19 cellular contexts compared by ENCODE assay signal in genomic region chr2:76318848-76319247, GRCh38.
DNase-seq lines count a peak whose midpoint lies in the region; ATAC-seq and TF ChIP-seq lines count a peak whose summit lies in the region.
"Had no signal": no experiment of that assay in that cellular context is flagged by ENCODE, and none has a peak within 500 bp of the region (broad histone marks: within the 10 kb centered on the region; RNA-seq: fewer than 3 reads in every experiment).

No MANE protein-coding gene starts in this region.

- TF ChIP-seq CTCF in lower lobe of right lung (IDR thresholded peaks at IDR 0.05): no peak

- 0 out of 22 replicates have a peak, but pooled peaks cover 0 to 8% (median 0%) of the 10 kb centered on the region in 11 experiments for H3K36me3 ChIP-seq in BLaER1 treated with 17β-estradiol and CSF1 and Interleukin-3, amounts not matched to agents 10 nM and 100 nM
- H3K36me3 ChIP-seq in lower lobe of right lung: no peaks in the 10 kb centered on the region
- H3K36me3 ChIP-seq: BE2C had no signal

- intact Hi-C loops in lower lobe of right lung (cut with DNase I): no loop called here

- peak overlapping the region in 6 of 11 experiments; percentile 0 to 38 (median 5); a peak in 6 of 22 replicates for H3K4me2 ChIP-seq in BLaER1 treated with 17β-estradiol and CSF1 and Interleukin-3, amounts not matched to agents 10 nM and 100 nM

- H3K9ac ChIP-seq in BLaER1 treated with 17β-estradiol and CSF1 and Interleukin-3, amounts not matched to agents 10 nM and 100 nM: no peak overlapping the region

- no peaks in the 10 kb centered on the region for H4K20me1 ChIP-seq in BLaER1 treated with 17β-estradiol and CSF1 and Interleukin-3, amounts not matched to agents 10 nM and 100 nM

- no peaks in the 10 kb centered on the region for H3K27me3 ChIP-seq in BLaER1 treated with 17β-estradiol and CSF1 and Interleukin-3, amounts not matched to agents 10 nM and 100 nM
- H3K27me3 ChIP-seq in lower lobe of right lung (ENCODE audit: low read depth): no peaks in the 10 kb centered on the region
- H3K27me3 ChIP-seq: BE2C had no signal

- no peak overlapping the region for H3K27ac ChIP-seq in BLaER1 treated with 17β-estradiol and CSF1 and Interleukin-3, amounts not matched to agents 10 nM and 100 nM
- peak overlapping the region; percentile 65 for H3K27ac ChIP-seq in lower lobe of right lung

- peaks cover 0 to 20% (median 2%) of the 10 kb centered on the region in 10 experiments; a peak in 8 of 20 replicates for H3K4me1 ChIP-seq in BLaER1 treated with 17β-estradiol and CSF1 and Interleukin-3, amounts not matched to agents 10 nM and 100 nM
- no peaks in the 10 kb centered on the region for H3K4me1 ChIP-seq in lower lobe of right lung
- H3K4me1 ChIP-seq: BE2C had no signal

- DNase-seq in lower lobe of right lung (no peak), EL (no peak)
- DNase-seq in activated CD8-positive, alpha-beta memory T cell treated with anti-CD3 and anti-CD28 coated beads, Interleukin-2, amount 50 U/mL, for 4 hours: no peak
- DNase-seq: 8988T; ACHN; BE2C; C1 segment of cervical spinal cord; CD4-positive, alpha-beta memory T cell; CD4-positive, CD25-positive, alpha-beta regulatory T cell; CD8-positive, alpha-beta memory T cell; COR-L47; DMS 273 treated with DMSO at 0.1 percent for 48 hours; DMS153; DMS53; DMS79; DND-41; GF-D8 had no signal

- peaks cover 36 to 70% (median 53%) of the 10 kb centered on the region in 11 experiments for H3K9me3 ChIP-seq in BLaER1 treated with 17β-estradiol and CSF1 and Interleukin-3, amounts not matched to agents 10 nM and 100 nM (replicated peaks in 1 of 11)
- H3K9me3 ChIP-seq in lower lobe of right lung: no peaks in the 10 kb centered on the region
- H3K9me3 ChIP-seq: BE2C had no signal

- H3K4me3 ChIP-seq in BLaER1 treated with 17β-estradiol and CSF1 and Interleukin-3, amounts not matched to agents 10 nM and 100 nM: no peak overlapping the region
- no peak overlapping the region for H3K4me3 ChIP-seq in lower lobe of right lung

- ATAC-seq in lower lobe of right lung: peak in 1 of 2 donors; percentile 78
- no peak for ATAC-seq in HG02840 (IDR thresholded peaks at IDR 0.05; ENCODE audit: low FRiP score, unreplicated experiment)
